In the genomic region with DNA sequence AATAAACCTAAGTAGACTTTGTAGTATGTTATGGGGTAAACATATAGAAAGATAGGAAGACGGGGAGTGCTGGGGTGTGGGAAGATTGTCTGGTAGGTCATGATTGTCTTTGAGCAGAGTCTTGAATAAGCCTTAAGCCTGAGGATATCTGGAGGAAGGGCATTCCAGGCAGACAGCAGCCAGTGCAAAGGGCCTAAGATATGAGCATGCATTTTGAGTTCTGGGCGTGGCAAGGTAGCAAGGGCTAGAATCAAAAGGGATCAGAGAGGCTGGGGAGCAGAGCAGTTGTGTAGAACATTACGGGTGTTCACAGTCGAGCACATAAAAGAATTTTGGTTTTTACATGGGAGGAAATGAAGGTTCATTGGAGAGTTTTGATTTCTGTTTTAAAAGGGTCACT, we compare ENCODE assay signal across 21 cellular contexts.
"Had no signal": no experiment of that assay in that cellular context is flagged by ENCODE, and none has a peak within 500 bp of the region (broad histone marks: within the 10 kb centered on the region; RNA-seq: fewer than 3 reads in every experiment).

No MANE protein-coding gene starts in this region.

- H3K4me1 ChIP-seq: breast epithelium, colonic mucosa, right atrium auricular region, upper lobe of right lung had no signal

- DNase-seq: activated naive CD4-positive, alpha-beta T cell; activated naive CD8-positive, alpha-beta T cell treated with anti-CD3 and anti-CD28 coated beads, Interleukin-2, amount 10 ng/mL, durations not matched to agents 7 days and 5 days; activated T-cell treated with anti-CD3 and anti-CD28 coated beads, Interleukin-2, amount 50 U/mL, for 1 hour; amniotic stem cell; colonic mucosa; endodermal cell; heart left ventricle; islet precursor cell; left cardiac atrium; natural killer cell; psoas muscle; stimulated activated CD4-positive, alpha-beta T cell treated with anti-CD3 and anti-CD28 coated beads, Interleukin-4, amount 100 ng/mL, for 24 hours; substantia nigra; T1000; thyroid gland; upper lobe of right lung had no signal

- ATAC-seq: gastroesophageal sphincter, heart left ventricle, left cardiac atrium, natural killer cell, psoas muscle, upper lobe of right lung, WTC11 had no signal

- H3K27me3 Mint-ChIP-seq: activated naive CD8-positive, alpha-beta T cell treated with anti-CD3 and anti-CD28 coated beads, Interleukin-2, amount 10 ng/mL, durations not matched to agents 7 days and 5 days; stimulated activated naive CD8-positive, alpha-beta T cell treated with anti-CD3 and anti-CD28 coated beads, Interleukin-15, Interleukin-2, amounts not matched to agents 100 ng/mL and 50 ng/mL, for 24 hours had no signal

- H3K4me3 Mint-ChIP-seq: activated naive CD8-positive, alpha-beta T cell treated with anti-CD3 and anti-CD28 coated beads, Interleukin-2, amount 10 ng/mL, durations not matched to agents 7 days and 5 days; endodermal cell; natural killer cell; stimulated activated naive CD8-positive, alpha-beta T cell treated with anti-CD3 and anti-CD28 coated beads, Interleukin-15, Interleukin-2, amounts not matched to agents 100 ng/mL and 50 ng/mL, for 24 hours; WTC11 had no signal

- H3K4me3 ChIP-seq: breast epithelium, colonic mucosa, gastroesophageal sphincter, heart left ventricle, psoas muscle, right atrium auricular region, thyroid gland, upper lobe of right lung had no signal

- H3K27ac Mint-ChIP-seq: activated naive CD8-positive, alpha-beta T cell treated with anti-CD3 and anti-CD28 coated beads, Interleukin-2, amount 10 ng/mL, durations not matched to agents 7 days and 5 days; endodermal cell; stimulated activated naive CD8-positive, alpha-beta T cell treated with anti-CD3 and anti-CD28 coated beads, Interleukin-15, Interleukin-2, amounts not matched to agents 100 ng/mL and 50 ng/mL, for 24 hours; WTC11 had no signal

- H3K36me3 ChIP-seq: breast epithelium, colonic mucosa, gastroesophageal sphincter, right atrium auricular region, thyroid gland, upper lobe of right lung had no signal

- H3K27ac ChIP-seq: breast epithelium, colonic mucosa, gastroesophageal sphincter, heart left ventricle, psoas muscle, right atrium auricular region, thyroid gland, upper lobe of right lung had no signal

- H3K9me3 Mint-ChIP-seq: activated naive CD8-positive, alpha-beta T cell treated with anti-CD3 and anti-CD28 coated beads, Interleukin-2, amount 10 ng/mL, durations not matched to agents 7 days and 5 days; endodermal cell; natural killer cell; stimulated activated naive CD8-positive, alpha-beta T cell treated with anti-CD3 and anti-CD28 coated beads, Interleukin-15, Interleukin-2, amounts not matched to agents 100 ng/mL and 50 ng/mL, for 24 hours; WTC11 had no signal

- H3K36me3 Mint-ChIP-seq: natural killer cell, WTC11 had no signal

- H3K27me3 ChIP-seq: breast epithelium, colonic mucosa, gastroesophageal sphincter, heart left ventricle, right atrium auricular region, thyroid gland, upper lobe of right lung had no signal

- H3K9me3 ChIP-seq: breast epithelium, colonic mucosa, gastroesophageal sphincter, heart left ventricle, psoas muscle, right atrium auricular region, thyroid gland, upper lobe of right lung had no signal
